Comparison of ENCODE assay signal across 1 cellular context in genomic region chrX:66074920-66075879, GRCh38.
TF ChIP-seq lines count a peak whose summit lies in the region.

No MANE protein-coding gene starts in this region.

TF ChIP-seq in WTC11, 78 proteins besides CTCF, POLR2A, EP300 and RAD21 (continued from another document):
- TF ChIP-seq, protein P1, sequence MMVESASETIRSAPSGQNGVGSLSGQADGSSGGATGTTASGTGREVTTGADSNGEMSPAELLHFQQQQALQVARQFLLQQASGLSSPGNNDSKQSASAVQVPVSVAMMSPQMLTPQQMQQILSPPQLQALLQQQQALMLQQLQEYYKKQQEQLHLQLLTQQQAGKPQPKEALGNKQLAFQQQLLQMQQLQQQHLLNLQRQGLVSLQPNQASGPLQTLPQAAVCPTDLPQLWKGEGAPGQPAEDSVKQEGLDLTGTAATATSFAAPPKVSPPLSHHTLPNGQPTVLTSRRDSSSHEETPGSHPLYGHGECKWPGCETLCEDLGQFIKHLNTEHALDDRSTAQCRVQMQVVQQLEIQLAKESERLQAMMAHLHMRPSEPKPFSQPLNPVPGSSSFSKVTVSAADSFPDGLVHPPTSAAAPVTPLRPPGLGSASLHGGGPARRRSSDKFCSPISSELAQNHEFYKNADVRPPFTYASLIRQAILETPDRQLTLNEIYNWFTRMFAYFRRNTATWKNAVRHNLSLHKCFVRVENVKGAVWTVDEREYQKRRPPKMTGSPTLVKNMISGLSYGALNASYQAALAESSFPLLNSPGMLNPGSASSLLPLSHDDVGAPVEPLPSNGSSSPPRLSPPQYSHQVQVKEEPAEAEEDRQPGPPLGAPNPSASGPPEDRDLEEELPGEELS (CRISPR knock-in tag; IDR thresholded peaks at IDR 0.05) = no peak
